Comparison of ENCODE assay signal across 2 cellular contexts in the genomic region with DNA sequence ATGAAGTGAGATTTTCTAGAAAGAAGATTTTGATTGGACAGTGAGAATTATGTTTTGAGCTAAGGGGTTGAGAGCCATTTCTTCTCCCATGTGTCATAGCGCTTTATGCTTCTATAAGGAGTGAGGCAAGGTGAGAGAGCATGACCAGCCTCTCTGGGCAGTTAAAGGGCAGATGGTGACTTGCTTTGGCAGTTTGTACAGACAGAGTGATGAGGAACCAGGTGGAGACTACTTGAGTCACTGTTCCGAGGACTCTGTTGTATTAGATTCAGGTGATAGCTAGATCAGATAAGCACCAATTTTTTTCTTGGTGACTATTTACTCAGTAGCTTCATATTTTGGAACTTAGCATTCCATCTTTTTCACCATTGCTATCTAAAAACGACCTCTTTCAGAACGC.
TF ChIP-seq lines count a peak whose summit lies in the region.

No MANE protein-coding gene starts in this region.

TF ChIP-seq in SK-N-SH, 30 proteins besides CTCF, POLR2A, EP300 and RAD21 (continued from another document):
- TF ChIP-seq, protein P1, sequence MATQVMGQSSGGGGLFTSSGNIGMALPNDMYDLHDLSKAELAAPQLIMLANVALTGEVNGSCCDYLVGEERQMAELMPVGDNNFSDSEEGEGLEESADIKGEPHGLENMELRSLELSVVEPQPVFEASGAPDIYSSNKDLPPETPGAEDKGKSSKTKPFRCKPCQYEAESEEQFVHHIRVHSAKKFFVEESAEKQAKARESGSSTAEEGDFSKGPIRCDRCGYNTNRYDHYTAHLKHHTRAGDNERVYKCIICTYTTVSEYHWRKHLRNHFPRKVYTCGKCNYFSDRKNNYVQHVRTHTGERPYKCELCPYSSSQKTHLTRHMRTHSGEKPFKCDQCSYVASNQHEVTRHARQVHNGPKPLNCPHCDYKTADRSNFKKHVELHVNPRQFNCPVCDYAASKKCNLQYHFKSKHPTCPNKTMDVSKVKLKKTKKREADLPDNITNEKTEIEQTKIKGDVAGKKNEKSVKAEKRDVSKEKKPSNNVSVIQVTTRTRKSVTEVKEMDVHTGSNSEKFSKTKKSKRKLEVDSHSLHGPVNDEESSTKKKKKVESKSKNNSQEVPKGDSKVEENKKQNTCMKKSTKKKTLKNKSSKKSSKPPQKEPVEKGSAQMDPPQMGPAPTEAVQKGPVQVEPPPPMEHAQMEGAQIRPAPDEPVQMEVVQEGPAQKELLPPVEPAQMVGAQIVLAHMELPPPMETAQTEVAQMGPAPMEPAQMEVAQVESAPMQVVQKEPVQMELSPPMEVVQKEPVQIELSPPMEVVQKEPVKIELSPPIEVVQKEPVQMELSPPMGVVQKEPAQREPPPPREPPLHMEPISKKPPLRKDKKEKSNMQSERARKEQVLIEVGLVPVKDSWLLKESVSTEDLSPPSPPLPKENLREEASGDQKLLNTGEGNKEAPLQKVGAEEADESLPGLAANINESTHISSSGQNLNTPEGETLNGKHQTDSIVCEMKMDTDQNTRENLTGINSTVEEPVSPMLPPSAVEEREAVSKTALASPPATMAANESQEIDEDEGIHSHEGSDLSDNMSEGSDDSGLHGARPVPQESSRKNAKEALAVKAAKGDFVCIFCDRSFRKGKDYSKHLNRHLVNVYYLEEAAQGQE (IDR thresholded peaks at IDR 0.05; ENCODE audit: low read depth, low read length) = no peak
- no peak for TF ChIP-seq MXI1 (IDR thresholded peaks at IDR 0.05; ENCODE audit: low read depth, low read length)
- no peak for TF ChIP-seq FOXM1 (IDR thresholded peaks at IDR 0.05; ENCODE audit: low read depth)
- no peak for TF ChIP-seq RFX5 (IDR thresholded peaks at IDR 0.05; ENCODE audit: low read length)
- peak; percentile 59 for TF ChIP-seq TCF12 (IDR thresholded peaks at IDR 0.05)
- TF ChIP-seq ELF1 (IDR thresholded peaks at IDR 0.05) = no peak
- no peak for TF ChIP-seq EZH2phosphoT487 (IDR thresholded peaks at IDR 0.05; ENCODE audit: borderline replicate concordance, low read depth)
- TF ChIP-seq, protein P2, sequence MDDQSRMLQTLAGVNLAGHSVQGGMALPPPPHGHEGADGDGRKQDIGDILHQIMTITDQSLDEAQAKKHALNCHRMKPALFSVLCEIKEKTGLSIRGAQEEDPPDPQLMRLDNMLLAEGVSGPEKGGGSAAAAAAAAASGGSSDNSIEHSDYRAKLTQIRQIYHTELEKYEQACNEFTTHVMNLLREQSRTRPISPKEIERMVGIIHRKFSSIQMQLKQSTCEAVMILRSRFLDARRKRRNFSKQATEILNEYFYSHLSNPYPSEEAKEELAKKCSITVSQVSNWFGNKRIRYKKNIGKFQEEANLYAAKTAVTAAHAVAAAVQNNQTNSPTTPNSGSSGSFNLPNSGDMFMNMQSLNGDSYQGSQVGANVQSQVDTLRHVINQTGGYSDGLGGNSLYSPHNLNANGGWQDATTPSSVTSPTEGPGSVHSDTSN (IDR thresholded peaks at IDR 0.05) = peak; percentile 24; the same call in 1 of the 2 replicates
- TF ChIP-seq, protein P3, sequence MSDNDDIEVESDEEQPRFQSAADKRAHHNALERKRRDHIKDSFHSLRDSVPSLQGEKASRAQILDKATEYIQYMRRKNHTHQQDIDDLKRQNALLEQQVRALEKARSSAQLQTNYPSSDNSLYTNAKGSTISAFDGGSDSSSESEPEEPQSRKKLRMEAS (IDR thresholded peaks at IDR 0.05; ENCODE audit: low read depth) = peak; percentile 20; the same call in 1 of the 2 replicates
TF ChIP-seq in SK-N-SH: peak in this region for 5.

TF ChIP-seq in SK-N-SH treated with all-trans-retinoic acid at 6 μM for 48 hours, 23 proteins besides CTCF, POLR2A, EP300 and RAD21 (continued from another document):
- no peak for TF ChIP-seq ZFP3 (CRISPR knock-in tag; IDR thresholded peaks at IDR 0.05)
- TF ChIP-seq, protein P4, sequence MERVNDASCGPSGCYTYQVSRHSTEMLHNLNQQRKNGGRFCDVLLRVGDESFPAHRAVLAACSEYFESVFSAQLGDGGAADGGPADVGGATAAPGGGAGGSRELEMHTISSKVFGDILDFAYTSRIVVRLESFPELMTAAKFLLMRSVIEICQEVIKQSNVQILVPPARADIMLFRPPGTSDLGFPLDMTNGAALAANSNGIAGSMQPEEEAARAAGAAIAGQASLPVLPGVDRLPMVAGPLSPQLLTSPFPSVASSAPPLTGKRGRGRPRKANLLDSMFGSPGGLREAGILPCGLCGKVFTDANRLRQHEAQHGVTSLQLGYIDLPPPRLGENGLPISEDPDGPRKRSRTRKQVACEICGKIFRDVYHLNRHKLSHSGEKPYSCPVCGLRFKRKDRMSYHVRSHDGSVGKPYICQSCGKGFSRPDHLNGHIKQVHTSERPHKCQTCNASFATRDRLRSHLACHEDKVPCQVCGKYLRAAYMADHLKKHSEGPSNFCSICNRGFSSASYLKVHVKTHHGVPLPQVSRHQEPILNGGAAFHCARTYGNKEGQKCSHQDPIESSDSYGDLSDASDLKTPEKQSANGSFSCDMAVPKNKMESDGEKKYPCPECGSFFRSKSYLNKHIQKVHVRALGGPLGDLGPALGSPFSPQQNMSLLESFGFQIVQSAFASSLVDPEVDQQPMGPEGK (CRISPR knock-in tag; IDR thresholded peaks at IDR 0.05; ENCODE audit: borderline replicate concordance) = no peak
- no peak for TF ChIP-seq CSDC2 (CRISPR knock-in tag; IDR thresholded peaks at IDR 0.05)
